1 cellular context compared by ENCODE assay signal in genomic region chr10:11757452-11757819, GRCh38.
A peak's percentile ranks its signal among the peaks of the same experiment; 100 is the strongest.
TF ChIP-seq lines count a peak whose summit lies in the region.

No MANE protein-coding gene starts in this region.

TF ChIP-seq in HepG2, 621 proteins besides CTCF, POLR2A, EP300 and RAD21 (continued from another document and continues in another):
- TF ChIP-seq PAXIP1 (CRISPR knock-in tag; conservative IDR thresholded peaks at IDR 0.05) = peak; percentile 73
- no peak for TF ChIP-seq JUND (CRISPR knock-in tag; IDR thresholded peaks at IDR 0.05)
- TF ChIP-seq ZMAT5 (CRISPR knock-in tag; IDR thresholded peaks at IDR 0.05; ENCODE audit: borderline replicate concordance, low read depth) = no peak
- TF ChIP-seq ZNF740 (CRISPR knock-in tag; IDR thresholded peaks at IDR 0.05) = no peak
- peak; percentile 79 for TF ChIP-seq SAP130 (CRISPR knock-in tag; IDR thresholded peaks at IDR 0.05; ENCODE audit: low read depth)
- no peak; the same call in 1 of the 2 replicates for TF ChIP-seq CENPBD1 (CRISPR knock-in tag; IDR thresholded peaks at IDR 0.05; ENCODE audit: borderline replicate concordance, low read depth)
- TF ChIP-seq PRDM10 (CRISPR knock-in tag; IDR thresholded peaks at IDR 0.05; ENCODE audit: low read depth) = no peak
- TF ChIP-seq RARA (CRISPR knock-in tag; IDR thresholded peaks at IDR 0.05) = peak; percentile 83
- 0 out of 2 replicates have a peak, but pooled peaks have one; percentile 13 for TF ChIP-seq PPARG (CRISPR knock-in tag; conservative IDR thresholded peaks at IDR 0.05)
- no peak for TF ChIP-seq RFX3 (CRISPR knock-in tag; IDR thresholded peaks at IDR 0.05)
- peak; percentile 80 for TF ChIP-seq FOSL2 (CRISPR knock-in tag; IDR thresholded peaks at IDR 0.05)
- TF ChIP-seq TFE3 (CRISPR knock-in tag; IDR thresholded peaks at IDR 0.05) = peak; percentile 58
- TF ChIP-seq MLX (CRISPR knock-in tag; IDR thresholded peaks at IDR 0.05) = 0 out of 2 replicates have a peak, but pooled peaks have one; percentile 42
- TF ChIP-seq ZNF138 (CRISPR knock-in tag; IDR thresholded peaks at IDR 0.05; ENCODE audit: low read depth) = no peak
- TF ChIP-seq SP5 (CRISPR knock-in tag; IDR thresholded peaks at IDR 0.05; ENCODE audit: borderline replicate concordance, low read depth) = no peak
- TF ChIP-seq SIN3A (IDR thresholded peaks at IDR 0.05; ENCODE audit: borderline replicate concordance, low read depth, low read length) = 0 out of 2 replicates have a peak, but pooled peaks have one; percentile 53
- no peak for TF ChIP-seq ZNF326 (CRISPR knock-in tag; IDR thresholded peaks at IDR 0.05; ENCODE audit: borderline replicate concordance)
- TF ChIP-seq GFI1 (CRISPR knock-in tag; IDR thresholded peaks at IDR 0.05; ENCODE audit: borderline replicate concordance) = peak; percentile 79; the same call in 1 of the 2 replicates
- TF ChIP-seq ZNF263 (CRISPR knock-in tag; IDR thresholded peaks at IDR 0.05) = no peak
- peak; percentile 14; the same call in 1 of the 2 replicates for TF ChIP-seq ZNF614 (CRISPR knock-in tag; IDR thresholded peaks at IDR 0.05; ENCODE audit: borderline replicate concordance)
- no peak for TF ChIP-seq SMAD3 (CRISPR knock-in tag; IDR thresholded peaks at IDR 0.05)
- 0 out of 2 replicates have a peak, but pooled peaks have one; percentile 24 for TF ChIP-seq ZNF570 (CRISPR knock-in tag; IDR thresholded peaks at IDR 0.05; ENCODE audit: borderline replicate concordance)
- TF ChIP-seq SKIL (CRISPR knock-in tag; IDR thresholded peaks at IDR 0.05; ENCODE audit: borderline replicate concordance) = no peak
- TF ChIP-seq ZBTB34 (CRISPR knock-in tag; IDR thresholded peaks at IDR 0.05) = no peak
- TF ChIP-seq MXD3 (CRISPR knock-in tag; IDR thresholded peaks at IDR 0.05) = no peak
- no peak for TF ChIP-seq CCDC6 (CRISPR knock-in tag; IDR thresholded peaks at IDR 0.05)
- TF ChIP-seq HMGXB4 (CRISPR knock-in tag; IDR thresholded peaks at IDR 0.05; ENCODE audit: borderline replicate concordance in 1 of 2, low read depth in 1 of 2) = no peak
- TF ChIP-seq NFE2 (CRISPR knock-in tag; IDR thresholded peaks at IDR 0.05) = no peak
- TF ChIP-seq ZC3H13 (CRISPR knock-in tag; IDR thresholded peaks at IDR 0.05) = no peak
- no peak for TF ChIP-seq ARNT (IDR thresholded peaks at IDR 0.05)
- TF ChIP-seq SKI (IDR thresholded peaks at IDR 0.05; ENCODE audit: partially characterized antibody) = no peak
- TF ChIP-seq ZNF550 (CRISPR knock-in tag; IDR thresholded peaks at IDR 0.05; ENCODE audit: borderline replicate concordance) = no peak
- peak; percentile 50; the same call in 1 of the 2 replicates for TF ChIP-seq POGZ (CRISPR knock-in tag; IDR thresholded peaks at IDR 0.05)
- no peak for TF ChIP-seq ZNF878 (CRISPR knock-in tag; IDR thresholded peaks at IDR 0.05)
- TF ChIP-seq ZNF672 (CRISPR knock-in tag; IDR thresholded peaks at IDR 0.05) = no peak
- TF ChIP-seq KDM1A (CRISPR knock-in tag; IDR thresholded peaks at IDR 0.05) = no peak
- TF ChIP-seq PITX1 (CRISPR knock-in tag; IDR thresholded peaks at IDR 0.05) = no peak
- peak; percentile 43; the same call in 1 of the 2 replicates for TF ChIP-seq GATAD2A (CRISPR knock-in tag; IDR thresholded peaks at IDR 0.05)
- no peak for TF ChIP-seq ZNF354B (CRISPR knock-in tag; IDR thresholded peaks at IDR 0.05)
- TF ChIP-seq THRA (CRISPR knock-in tag; IDR thresholded peaks at IDR 0.05; ENCODE audit: borderline replicate concordance) = no peak
- no peak for TF ChIP-seq ZNF546 (CRISPR knock-in tag; conservative IDR thresholded peaks at IDR 0.05)
- peak; percentile 48; the same call in 1 of the 2 replicates for TF ChIP-seq ZNF644 (CRISPR knock-in tag; IDR thresholded peaks at IDR 0.05; ENCODE audit: low read depth)
- no peak for TF ChIP-seq ARID2 (CRISPR knock-in tag; IDR thresholded peaks at IDR 0.05; ENCODE audit: borderline replicate concordance)
- no peak for TF ChIP-seq FOXC1 (CRISPR knock-in tag; IDR thresholded peaks at IDR 0.05; ENCODE audit: borderline replicate concordance)
- TF ChIP-seq MXI1 (IDR thresholded peaks at IDR 0.05; ENCODE audit: borderline replicate concordance, low read depth, low read length) = peak; percentile 54; the same call in 1 of the 3 replicates
- no peak for TF ChIP-seq RFXANK (CRISPR knock-in tag; IDR thresholded peaks at IDR 0.05)
- TF ChIP-seq ZNF331 (CRISPR knock-in tag; IDR thresholded peaks at IDR 0.05) = peak; percentile 15; the same call in 1 of the 2 replicates
